In the genomic region with DNA sequence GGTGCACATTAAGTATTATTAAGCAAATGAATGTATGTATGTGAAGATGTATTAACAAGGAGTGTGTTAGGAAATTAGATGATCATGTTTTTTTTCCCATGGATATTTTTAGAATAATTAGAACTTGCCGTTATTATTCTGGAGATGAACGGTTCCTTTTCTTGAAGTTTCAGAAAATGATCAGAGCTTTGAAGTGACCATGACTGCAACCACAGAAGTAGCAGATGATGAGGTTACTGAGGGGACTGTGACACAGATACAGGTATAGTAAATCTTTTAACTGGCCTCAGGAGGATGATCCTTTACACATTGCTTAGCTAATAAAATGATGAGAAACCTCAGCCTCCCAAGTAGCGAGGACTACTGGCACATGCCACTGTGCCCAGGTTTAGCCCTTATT, we compare ENCODE assay signal across 19 cellular contexts.
"Had no signal": no experiment of that assay in that cellular context is flagged by ENCODE, and none has a peak within 500 bp of the region (broad histone marks: within the 10 kb centered on the region; RNA-seq: fewer than 3 reads in every experiment).

No MANE protein-coding gene starts in this region.

- H3K4me3 Mint-ChIP-seq: activated CD8-positive, alpha-beta memory T cell treated with anti-CD3 and anti-CD28 coated beads, Interleukin-2, amount 10 ng/mL, durations not matched to agents 7 days and 5 days; nephron; stimulated activated naive CD8-positive, alpha-beta T cell treated with anti-CD3 and anti-CD28 coated beads, Interleukin-15, Interleukin-2, amounts not matched to agents 100 ng/mL and 50 ng/mL, for 24 hours; T-cell; type B pancreatic cell had no signal

- H3K27ac Mint-ChIP-seq: activated CD8-positive, alpha-beta memory T cell treated with anti-CD3 and anti-CD28 coated beads, Interleukin-2, amount 10 ng/mL, durations not matched to agents 7 days and 5 days; nephron; type B pancreatic cell had no signal

- H3K4me1 Mint-ChIP-seq: nephron had no signal

- H3K9me3 Mint-ChIP-seq: nephron; stimulated activated naive CD8-positive, alpha-beta T cell treated with anti-CD3 and anti-CD28 coated beads, Interleukin-15, Interleukin-2, amounts not matched to agents 100 ng/mL and 50 ng/mL, for 24 hours; T-cell; type B pancreatic cell had no signal

- DNase-seq: activated CD4-positive, alpha-beta T cell treated with anti-CD3 and anti-CD28 coated beads, Interleukin-2, amount 50 U/mL, for 48 hours; activated CD4-positive, CD25-positive, alpha-beta regulatory T cell treated with anti-CD3 and anti-CD28 coated beads, Interleukin-2, amount 50 U/mL, for 72 hours; activated CD8-positive, alpha-beta memory T cell treated with anti-CD3 and anti-CD28 coated beads, Interleukin-2, amount 10 ng/mL, durations not matched to agents 7 days and 5 days; activated gamma-delta T cell; activated T-cell treated with anti-CD3 and anti-CD28 coated beads, Interleukin-2, amount 50 U/mL, for 48 hours; adrenal gland; esophagus squamous epithelium; hypothalamus; kidney; left ventricle myocardium inferior; right cardiac atrium; stimulated activated CD4-positive, alpha-beta T cell treated with anti-CD3 and anti-CD28 coated beads, Interleukin-4, amount 100 ng/mL, for 24 hours; T-cell had no signal

- H3K27ac ChIP-seq: adrenal gland, esophagus squamous epithelium, left ventricle myocardium inferior, prostate gland, skin epidermis, suprapubic skin had no signal

- H3K27me3 Mint-ChIP-seq: activated CD8-positive, alpha-beta memory T cell treated with anti-CD3 and anti-CD28 coated beads, Interleukin-2, amount 10 ng/mL, durations not matched to agents 7 days and 5 days; stimulated activated naive CD8-positive, alpha-beta T cell treated with anti-CD3 and anti-CD28 coated beads, Interleukin-15, Interleukin-2, amounts not matched to agents 100 ng/mL and 50 ng/mL, for 24 hours; T-cell; type B pancreatic cell had no signal

- H3K9me3 ChIP-seq: adrenal gland, esophagus squamous epithelium, left ventricle myocardium inferior, prostate gland, suprapubic skin had no signal

- ATAC-seq: activated CD8-positive, alpha-beta memory T cell treated with anti-CD3 and anti-CD28 coated beads, Interleukin-2, amount 10 ng/mL, durations not matched to agents 7 days and 5 days; right cardiac atrium; T-cell had no signal

- H3K27me3 ChIP-seq: adrenal gland, esophagus squamous epithelium, suprapubic skin had no signal
